In genomic region chr7:34091330-34091917, GRCh38 we compare ENCODE assay signal across 9 cellular contexts.
A peak's percentile ranks its signal among the peaks of the same experiment; 100 is the strongest.
DNase-seq lines count a peak whose midpoint lies in the region; ATAC-seq, FAIRE-seq and TF ChIP-seq lines count a peak whose summit lies in the region.
"Had no signal": no experiment of that assay in that cellular context is flagged by ENCODE, and none has a peak within 500 bp of the region (broad histone marks: within the 10 kb centered on the region; RNA-seq: fewer than 3 reads in every experiment).

No MANE protein-coding gene starts in this region.

- H3K79me2 ChIP-seq in SU-DHL-6 (ENCODE audit: insufficient read depth, low read length) (no peaks in the 10 kb centered on the region), keratinocyte (ENCODE audit: control insufficient read depth, insufficient read depth, low read length) (no peaks in the 10 kb centered on the region)

- no peaks in the 10 kb centered on the region for H3K9me2 ChIP-seq in SU-DHL-6 (replicated peaks; ENCODE audit: insufficient read depth, low read length)

- H3K27me3 ChIP-seq in SU-DHL-6 (ENCODE audit: low read length) = no peaks in the 10 kb centered on the region
- H3K27me3 ChIP-seq in keratinocyte (ENCODE audit: control insufficient read depth, extremely low read depth, insufficient read depth, low read length) = no peaks in the 10 kb centered on the region
- H3K27me3 ChIP-seq: neutrophil had no signal

- no peak overlapping the region for H3K27ac ChIP-seq in SU-DHL-6 (ENCODE audit: low read depth, low read length)
- no peak overlapping the region for H3K27ac ChIP-seq in keratinocyte (ENCODE audit: control insufficient read depth, insufficient read depth, low read length)
- H3K27ac ChIP-seq: neutrophil had no signal

- no peaks in the 10 kb centered on the region for H3F3A ChIP-seq in SU-DHL-6 (ENCODE audit: insufficient read depth)

- H3K4me1 ChIP-seq in keratinocyte (ENCODE audit: control insufficient read depth, extremely low read depth, insufficient read depth, low read length) = peaks cover 3% of the 10 kb centered on the region

- no peaks in the 10 kb centered on the region for H4K20me1 ChIP-seq in SU-DHL-6 (ENCODE audit: low read depth, low read length)
- no peaks in the 10 kb centered on the region for H4K20me1 ChIP-seq in keratinocyte (ENCODE audit: control insufficient read depth, extremely low read depth, insufficient read depth, low read length)

- TF ChIP-seq CTCF in SU-DHL-6 (IDR thresholded peaks at IDR 0.05; ENCODE audit: insufficient read depth, low read length, poor library complexity, severe bottlenecking) (peak; percentile 36), keratinocyte (optimal IDR thresholded peaks at IDR 0.05 in 1 of 3, IDR thresholded peaks at IDR 0.05 in 1 of 3, conservative IDR thresholded peaks at IDR 0.05 in 1 of 3; ENCODE audit: extremely low read depth in 1 of 3, insufficient read depth in 2 of 3, low read length in 3 of 3) (peak; percentile 61 to 75 (median 71))

- H3K4me3 ChIP-seq in SU-DHL-6 (ENCODE audit: insufficient read depth, low read length, poor library complexity, severe bottlenecking) = no peak overlapping the region
- H3K4me3 ChIP-seq in keratinocyte (ENCODE audit: control insufficient read depth in 2 of 3, extremely low read depth in 1 of 3, insufficient read depth in 2 of 3, low read depth in 1 of 3, low read length in 3 of 3) = no peak overlapping the region

- H3K9me3 ChIP-seq in SU-DHL-6 (ENCODE audit: insufficient read depth, low read length) (no peaks in the 10 kb centered on the region), keratinocyte (ENCODE audit: control insufficient read depth, low read depth, low read length) (no peaks in the 10 kb centered on the region)
- H3K9me3 ChIP-seq: neutrophil had no signal

- dilution Hi-C loops in keratinocyte (cut with MboI; ENCODE audit: extremely low pct_ligation_motif_present, low sequenced_read_pairs) = no loop called here

- DNase-seq in ELR (ENCODE audit: low read depth) (peak; percentile 71), keratinocyte (ENCODE audit: low read depth, low spot score) (no peak), T1000 (lab: John Stamatoyannopoulos, UW) (no peak)

- no peak overlapping the region for H3K4me2 ChIP-seq in SU-DHL-6 (ENCODE audit: low read depth, low read length, poor library complexity, severe bottlenecking)
- no peak overlapping the region for H3K4me2 ChIP-seq in keratinocyte (ENCODE audit: control insufficient read depth, extremely low read depth, insufficient read depth, low read depth, low read length)

- ATAC-seq in HG03432 (IDR thresholded peaks at IDR 0.05; ENCODE audit: unreplicated experiment) (peak; percentile 57), HG03521 (IDR thresholded peaks at IDR 0.05; ENCODE audit: unreplicated experiment) (no peak), GM18858 (IDR thresholded peaks at IDR 0.05; ENCODE audit: unreplicated experiment) (no peak), GM19351 (IDR thresholded peaks at IDR 0.05; ENCODE audit: unreplicated experiment) (no peak)

- H3K36me3 ChIP-seq in SU-DHL-6 (ENCODE audit: low read length) (no peaks in the 10 kb centered on the region), keratinocyte (ENCODE audit: control insufficient read depth in 2 of 2, extremely low read depth in 1 of 2, insufficient read depth in 2 of 2, low read length in 2 of 2) (no peaks in the 10 kb centered on the region)
- H3K36me3 ChIP-seq: neutrophil had no signal

- H2AFZ ChIP-seq in SU-DHL-6 (ENCODE audit: low read depth, low read length, severe bottlenecking) = no peak overlapping the region
- no peak overlapping the region for H2AFZ ChIP-seq in keratinocyte (ENCODE audit: control insufficient read depth, low read length)

- no peaks in the 10 kb centered on the region for H3K9me1 ChIP-seq in keratinocyte (ENCODE audit: control insufficient read depth, extremely low read depth, insufficient read depth, low read length)

- FAIRE-seq in keratinocyte (lab: Jason Lieb, UNC) = peak; percentile 94

- H3K9ac ChIP-seq in SU-DHL-6 (ENCODE audit: low read length) = no peak overlapping the region
- H3K9ac ChIP-seq in keratinocyte (ENCODE audit: control insufficient read depth, extremely low read depth, insufficient read depth, low read length) = no peak overlapping the region
